Comparison of ENCODE assay signal across 14 cellular contexts in the genomic region with DNA sequence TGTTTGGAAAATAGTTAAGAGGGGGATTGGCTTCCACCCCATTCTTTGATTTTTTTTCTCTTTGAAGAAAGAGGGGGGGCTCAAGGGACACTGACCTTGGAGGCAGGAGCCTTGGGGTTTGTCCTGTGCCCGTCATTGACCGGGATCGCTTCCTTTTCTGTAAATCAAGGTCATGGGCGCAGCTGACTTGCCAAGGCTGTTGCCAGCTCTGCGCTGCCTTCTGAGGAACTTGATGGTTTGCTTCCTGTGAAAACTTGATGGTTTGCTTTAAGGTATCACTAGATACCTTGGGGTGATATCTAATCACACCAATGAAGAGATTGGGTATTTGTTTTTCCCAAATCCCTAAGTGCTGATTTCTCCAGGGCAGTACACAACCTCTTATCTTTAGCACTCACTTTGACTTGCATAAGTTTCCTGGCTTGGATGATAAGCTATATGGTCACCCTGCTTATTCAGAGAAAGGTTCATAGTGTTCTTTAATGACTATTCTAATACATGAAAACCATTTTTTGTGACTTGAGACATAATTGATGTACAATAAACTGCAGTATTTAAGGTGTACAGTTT. TPM values are rescaled to one million over a fixed set of nuclear protein-coding genes. Genes with fewer than 3 reads are reported as not detected.
DNase-seq lines count a peak whose midpoint lies in the region; ATAC-seq, FAIRE-seq and TF ChIP-seq lines count a peak whose summit lies in the region.
"Had no signal": no experiment of that assay in that cellular context is flagged by ENCODE, and none has a peak within 500 bp of the region (broad histone marks: within the 10 kb centered on the region; RNA-seq: fewer than 3 reads in every experiment).

No MANE protein-coding gene starts in this region.

- H3K36me3 ChIP-seq in liver (ENCODE audit: control insufficient read depth in 4 of 4, insufficient read depth in 3 of 4, low read depth in 1 of 4, low read length in 3 of 4), result no peaks in the 10 kb centered on the region
- peaks cover 1 to 23% of the 10 kb centered on the region in 2 experiments; a peak in 3 of 5 replicates for H3K36me3 ChIP-seq in HepG2 (replicated peaks in 1 of 2; ENCODE audit: control insufficient read depth in 1 of 2, insufficient read depth in 2 of 2, low read length in 2 of 2)
- H3K36me3 ChIP-seq in adrenal gland (replicated peaks in 1 of 2), result no peaks in the 10 kb centered on the region
- H3K36me3 ChIP-seq in Karpas-422 (ENCODE audit: insufficient read depth, low read length), result 0 out of 2 replicates have a peak, but pooled peaks cover 3% of the 10 kb centered on the region
- H3K36me3 ChIP-seq: ovary had no signal

- 78% methylated on average over 5 of the region's 5 CpGs for WGBS in liver
- over 99% methylated on average over 5 of the region's 5 CpGs for WGBS in HepG2 (ENCODE audit: low lambda C conversion rate)
- 29 to 63% (median 45%) methylated on average over 5 of the region's 5 CpGs for WGBS in adrenal gland, 4 donors

- H2AFZ ChIP-seq in HepG2 (ENCODE audit: low read length) (no peak overlapping the region), Karpas-422 (ENCODE audit: low read length) (no peak overlapping the region)

- H3K79me2 ChIP-seq in HepG2 (ENCODE audit: insufficient read depth, low read length) (peaks cover 13% of the 10 kb centered on the region), Karpas-422 (ENCODE audit: low read length) (no peaks in the 10 kb centered on the region)

- H3K9ac ChIP-seq in liver (ENCODE audit: low read depth in 1 of 2, low read length in 2 of 2) (no peak overlapping the region), HepG2 (ENCODE audit: insufficient read depth, low read depth, low read length) (no peak overlapping the region), Karpas-422 (ENCODE audit: low read length) (no peak overlapping the region)

- peaks cover 6 to 29% (median 19%) of the 10 kb centered on the region in 4 donors for H3K4me1 ChIP-seq in liver (ENCODE audit: control insufficient read depth in 4 of 4, insufficient read depth in 4 of 4, low read length in 3 of 4)
- H3K4me1 ChIP-seq in HepG2 (ENCODE audit: insufficient read depth, low read length), result peaks cover 17% of the 10 kb centered on the region; the same call in 1 of the 2 replicates
- peaks cover 18 to 41% of the 10 kb centered on the region in 2 donors for H3K4me1 ChIP-seq in adrenal gland (replicated peaks in 1 of 2)
- H3K4me1 ChIP-seq in Karpas-422 (ENCODE audit: low read length), result no peaks in the 10 kb centered on the region

- TF ChIP-seq POLR2A in HepG2 (IDR thresholded peaks at IDR 0.05; ENCODE audit: insufficient read depth in 1 of 2, low read depth in 2 of 2, low read length in 2 of 2) (no peak), adrenal gland (IDR thresholded peaks at IDR 0.05) (no peak)

- no peak for FAIRE-seq in HepG2 (lab: Jason Lieb, UNC)

- H3K27ac ChIP-seq in liver (ENCODE audit: low read depth in 1 of 2, low read length in 2 of 2) (peak overlapping the region in 1 of 2 donors; percentile 22), HepG2 (ENCODE audit: extremely low read length, insufficient read depth, low read length) (no peak overlapping the region), adrenal gland (peak overlapping the region in 3 of 5 donors; percentile 40 to 56 (median 45)), Karpas-422 (ENCODE audit: low read length) (no peak overlapping the region)
- H3K27ac ChIP-seq: ovary had no signal

- H3K27me3 ChIP-seq in liver (ENCODE audit: control insufficient read depth in 4 of 4, insufficient read depth in 4 of 4, low read length in 3 of 4) (no peaks in the 10 kb centered on the region), HepG2 (ENCODE audit: control insufficient read depth in 1 of 2, insufficient read depth in 2 of 2, low read length in 2 of 2) (no peaks in the 10 kb centered on the region), adrenal gland (no peaks in the 10 kb centered on the region), Karpas-422 (ENCODE audit: low read length) (no peaks in the 10 kb centered on the region; the same call in 1 of the 2 replicates)
- H3K27me3 ChIP-seq: ovary had no signal

- H3K4me3 ChIP-seq in liver (ENCODE audit: low read depth in 1 of 3, low read length in 3 of 3) (no peak overlapping the region), HepG2 (replicated peaks in 1 of 3; ENCODE audit: insufficient read depth in 1 of 3, low read depth in 2 of 3, low read length in 3 of 3) (no peak overlapping the region), adrenal gland (no peak overlapping the region), Karpas-422 (ENCODE audit: low read length) (no peak overlapping the region)
- H3K4me3 ChIP-seq: ovary had no signal

- DNase-seq in HepG2 (ENCODE audit: low spot score) (no peak), adrenal gland (peak in 4 of 7 donors; percentile 47 to 67 (median 57)), mesenteric fat pad (ENCODE audit: low spot score) (peak; percentile 6), HuH-7 (ENCODE audit: low spot score) (no peak), NCI-H1048 (lab: John Stamatoyannopoulos, UW) (no peak), putamen (ENCODE audit: low spot score) (no peak), Karpas-422 (no peak)
- DNase-seq: activated CD4-positive, alpha-beta T cell treated with anti-CD3 and anti-CD28 coated beads, Interleukin-2, amount 50 U/mL, for 4 hours; HCEC 1CT; NCI-H1417 treated with DMSO at 0.1 percent for 48 hours; ovary; PC-3; SW 1271 had no signal

- TF ChIP-seq EP300 in HepG2 (IDR thresholded peaks at IDR 0.05; ENCODE audit: low read depth in 2 of 2, low read length in 2 of 2), result no peak
- TF ChIP-seq EP300 in HepG2 (CRISPR knock-in tag; IDR thresholded peaks at IDR 0.05; ENCODE audit: borderline replicate concordance), result no peak

- CTCF ChIA-PET in HepG2 (lab: Yijun Ruan, JAX; ENCODE audit: low intra/inter-chr PET ratio, low total read pairs), result no interaction called here

- in situ Hi-C loops in HepG2 (cut with HindIII; ENCODE audit: extremely low pct_ligation_motif_present, low pct_unique_long_range_greater_than_20kb), result no loop called here

- H3K9me3 ChIP-seq in liver (ENCODE audit: control insufficient read depth in 4 of 4, low read length in 3 of 4) (peaks cover 0 to 4% (median 1%) of the 10 kb centered on the region in 4 donors), HepG2 (ENCODE audit: low read length) (peaks cover 21% of the 10 kb centered on the region), adrenal gland (replicated peaks in 1 of 3) (peaks cover 0 to 19% (median 0%) of the 10 kb centered on the region in 3 donors), Karpas-422 (ENCODE audit: low read length) (peaks cover 11% of the 10 kb centered on the region)

- intact Hi-C loops in HepG2 (cut with micrococcal nuclease; ENCODE audit: unreplicated experiment) (no loop called here), adrenal gland (cut with DNase I) (no loop called here)

- H3K4me2 ChIP-seq in HepG2 (ENCODE audit: low read depth, low read length) (no peak overlapping the region), Karpas-422 (ENCODE audit: low read depth, low read length, poor library complexity, severe bottlenecking) (no peak overlapping the region)

- no peak for TF ChIP-seq RAD21 in liver (IDR thresholded peaks at IDR 0.05)
- TF ChIP-seq RAD21 in HepG2 (CRISPR knock-in tag; IDR thresholded peaks at IDR 0.05), result no peak

- TF ChIP-seq CTCF in liver (IDR thresholded peaks at IDR 0.05; ENCODE audit: low read depth, low read length, missing input control), result no peak
- TF ChIP-seq CTCF in HepG2 (CRISPR knock-in tag; IDR thresholded peaks at IDR 0.05), result no peak
- no peak for TF ChIP-seq CTCF in adrenal gland (IDR thresholded peaks at IDR 0.05)

- POLR2A ChIA-PET in HepG2 (lab: Yijun Ruan, JAX), result interaction anchor here (0.7 kb wide), 1 partner anchor 7 kb away, joined by 3 read pairs; no protein-coding TSS in a partner anchor

- H3K9me2 ChIP-seq in Karpas-422 (replicated peaks; ENCODE audit: insufficient read depth, low read length), result no peaks in the 10 kb centered on the region

- H4K20me1 ChIP-seq in HepG2 (ENCODE audit: insufficient read depth, low read length), result no peaks in the 10 kb centered on the region
- no peaks in the 10 kb centered on the region for H4K20me1 ChIP-seq in Karpas-422 (ENCODE audit: insufficient read depth, low read depth, low read length)

- no peak for ATAC-seq in HepG2
- ATAC-seq: PC-3 had no signal

- BruUV-seq in HepG2 (replicated peaks; lab: Mats Ljungman, UMichigan), result no TSS peak

TF ChIP-seq in liver, 16 proteins besides CTCF, POLR2A, EP300 and RAD21 (continues in another document):
- peak in 1 of 2 donors; percentile 5 for TF ChIP-seq RXRA (IDR thresholded peaks at IDR 0.05)
- TF ChIP-seq NR2F2 (IDR thresholded peaks at IDR 0.05), result peak; percentile 18

TF ChIP-seq in HepG2, 621 proteins besides CTCF, POLR2A, EP300 and RAD21 (continues in another document):
- TF ChIP-seq ZNF720 (CRISPR knock-in tag; IDR thresholded peaks at IDR 0.05), result no peak

RNA-seq across cellular contexts. Expression of a gene that starts 56.0 kb away (rescaled TPM):
- 10 to 100 TPM in 1 of 2 donors, 1 to 10 TPM in 1; 9.7 to 16.4 TPM for total RNA-seq in liver
- polyA plus RNA-seq in liver, result 1 to 10 TPM; 4.8 to 6.8 TPM
- total RNA-seq in HepG2 (2016; rRNA removed; fragmentation: Illumina TruSeq; extraction: Trizol), result 20.6 and 24.5 TPM in 2 replicates
- total RNA-seq in HepG2 (2016; cell fraction: cytosol; rRNA removed; fragmentation: Illumina TruSeq; extraction: Trizol; ENCODE audit: low read depth), result 14.8 and 17.4 TPM in 2 replicates
- 16.3 and 24.8 TPM in 2 replicates for total RNA-seq in HepG2 (2016; cell fraction: insoluble cytoplasmic fraction; rRNA removed; fragmentation: Illumina TruSeq; extraction: Trizol)
- 17.6 and 18.2 TPM in 2 replicates for total RNA-seq in HepG2 (2016; cell fraction: membrane; rRNA removed; fragmentation: Illumina TruSeq; extraction: Trizol)
- 42.7 and 44.6 TPM in 2 replicates for total RNA-seq in HepG2 (2016; cell fraction: nucleus; rRNA removed; fragmentation: Illumina TruSeq; extraction: Trizol)
- polyA plus RNA-seq in HepG2 (2011; rRNA removed), result 33.2 and 40.3 TPM in 2 replicates
- 13.1 and 13.6 TPM in 2 replicates for polyA plus RNA-seq in HepG2 (2011; cell fraction: cytosol; rRNA removed)
- 303 and 327 TPM in 2 replicates for polyA plus RNA-seq in HepG2 (2011; cell fraction: nucleus; rRNA removed)
- 46.9 and 49.5 TPM in 2 replicates for polyA plus RNA-seq in HepG2 (2012)
- polyA plus RNA-seq in HepG2 (2016; cell fraction: cytosol; fragmentation: Illumina TruSeq; extraction: Trizol; ENCODE audit: low read depth), result 5.9 and 7.2 TPM in 2 replicates
- polyA plus RNA-seq in HepG2 (2016; cell fraction: insoluble cytoplasmic fraction; fragmentation: Illumina TruSeq; extraction: Trizol; ENCODE audit: low read depth), result 8.2 and 10.8 TPM in 2 replicates
- 5.2 and 5.9 TPM in 2 replicates for polyA plus RNA-seq in HepG2 (2016; cell fraction: membrane; fragmentation: Illumina TruSeq; extraction: Trizol; ENCODE audit: low read depth)
- polyA plus RNA-seq in HepG2 (2016; cell fraction: nucleus; fragmentation: Illumina TruSeq; extraction: Trizol; ENCODE audit: insufficient read depth, low read depth), result 119 and 132 TPM in 2 replicates
- polyA minus RNA-seq in HepG2 (2011; rRNA and poly(A)+ RNA removed; ENCODE audit: low replicate concordance), result 44.8 and 91.4 TPM in 2 replicates
- 13.3 and 16.4 TPM in 2 replicates for polyA minus RNA-seq in HepG2 (2011; cell fraction: cytosol; rRNA and poly(A)+ RNA removed)
- polyA minus RNA-seq in HepG2 (2011; cell fraction: nucleus; rRNA and poly(A)+ RNA removed), result 54.7 and 79.4 TPM in 2 replicates
- 10 to 100 TPM in 6 of 8 donors, 1 to 10 TPM in 2; 8.8 to 25.2 (median 17.7) TPM for total RNA-seq in adrenal gland
- polyA plus RNA-seq in adrenal gland, result 10 to 100 TPM in 2 of 3 donors, 1 to 10 TPM in 1; 6.8 to 43.8 (median 16.7) TPM
- total RNA-seq in mesenteric fat pad, result 67.2 TPM
- 10.2 and 11.5 TPM in 2 replicates for total RNA-seq in Karpas-422 (2014; rRNA removed; shearing (Covaris generic); ENCODE audit: low replicate concordance)

Comparison
In these comparisons a context has a peak if more than half of its experiments do, and no peak if none do; other contexts are left out.
1. H3K27ac ChIP-seq: peak in adrenal gland (3 of 5); none in HepG2 (single experiment) and Karpas-422 (single experiment).
2. DNase-seq: peak in adrenal gland (4 of 7) and mesenteric fat pad (single experiment); none in HepG2 (single experiment), HuH-7 (single experiment), NCI-H1048 (single experiment), putamen (single experiment) and Karpas-422 (single experiment).